In the genomic region with DNA sequence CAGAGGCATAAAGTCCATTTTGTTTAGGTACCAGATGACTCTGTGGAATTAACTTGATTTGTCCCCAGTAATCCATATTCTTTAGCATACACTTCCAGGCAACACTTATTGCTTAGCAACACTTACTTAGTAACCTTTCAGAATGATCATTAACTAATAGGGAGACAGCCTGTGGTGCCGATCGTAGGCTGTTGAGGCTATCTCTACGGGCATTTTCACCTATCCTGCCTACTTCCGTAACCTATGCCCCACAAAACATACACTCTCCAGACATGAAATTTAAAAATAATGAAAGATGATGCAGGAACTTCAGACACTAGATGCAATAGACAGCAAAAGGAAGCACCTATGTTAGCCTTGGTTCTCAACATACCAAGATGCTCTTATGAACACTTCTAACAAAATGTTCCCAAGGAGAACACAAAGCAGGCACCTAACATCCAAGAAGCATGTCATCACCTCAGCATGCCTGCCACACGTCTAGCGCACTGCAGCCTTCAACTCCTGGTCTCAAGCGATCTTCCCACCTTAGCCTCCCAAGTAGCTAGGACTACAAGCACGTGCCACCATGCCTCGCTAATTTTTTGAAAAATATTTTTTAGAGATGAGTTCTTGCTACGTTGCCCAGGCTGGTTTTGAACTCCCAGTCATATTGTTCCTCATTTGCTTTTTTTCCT, we compare ENCODE assay signal across 31 cellular contexts. TPM values are rescaled to one million over a fixed set of nuclear protein-coding genes. Genes with fewer than 3 reads are reported as not detected.
"Had no signal": no experiment of that assay in that cellular context is flagged by ENCODE, and none has a peak within 500 bp of the region (broad histone marks: within the 10 kb centered on the region; RNA-seq: fewer than 3 reads in every experiment).

No MANE protein-coding gene starts in this region.

- H3K27ac ChIP-seq: neutrophil, pancreas, psoas muscle, skin epidermis, spleen, suprapubic skin, testis, tibial artery, transverse colon, upper lobe of left lung, vagina had no signal

- H3K9me3 Mint-ChIP-seq: naive B cell; naive thymus-derived CD8-positive, alpha-beta T cell; natural killer cell treated with Interleukin-12 subunit alpha and Interleukin-12 subunit beta and Interleukin-15 and Interleukin-18, amount 100 ng/mL, for 72 hours; nephron progenitor cell; neural crest cell; stimulated activated memory B cell treated with anti-CD40 and anti-IgM and Interleukin-4, amounts not matched to agents 10 μg/mL and 1 μg/mL and 100 μg/mL, for 72 hours; stimulated activated naive CD8-positive, alpha-beta T cell treated with anti-CD3 and anti-CD28 coated beads, Interleukin-15, amount 100 ng/mL, for 72 hours had no signal

- H3K4me3 Mint-ChIP-seq: naive B cell; naive thymus-derived CD8-positive, alpha-beta T cell; natural killer cell treated with Interleukin-12 subunit alpha and Interleukin-12 subunit beta and Interleukin-15 and Interleukin-18, amount 100 ng/mL, for 72 hours; nephron progenitor cell; neural crest cell; stimulated activated memory B cell treated with anti-CD40 and anti-IgM and Interleukin-4, amounts not matched to agents 10 μg/mL and 1 μg/mL and 100 μg/mL, for 72 hours; stimulated activated naive CD8-positive, alpha-beta T cell treated with anti-CD3 and anti-CD28 coated beads, Interleukin-15, amount 100 ng/mL, for 72 hours had no signal

- H3K27ac Mint-ChIP-seq: naive B cell; naive thymus-derived CD8-positive, alpha-beta T cell; natural killer cell treated with Interleukin-12 subunit alpha and Interleukin-12 subunit beta and Interleukin-15 and Interleukin-18, amount 100 ng/mL, for 72 hours; nephron progenitor cell; stimulated activated memory B cell treated with anti-CD40 and anti-IgM and Interleukin-4, amounts not matched to agents 10 μg/mL and 1 μg/mL and 100 μg/mL, for 72 hours; stimulated activated naive CD8-positive, alpha-beta T cell treated with anti-CD3 and anti-CD28 coated beads, Interleukin-15, amount 100 ng/mL, for 72 hours had no signal

- H3K27me3 ChIP-seq: pancreas, spleen, suprapubic skin, testis, tibial artery, transverse colon, upper lobe of left lung, vagina had no signal

- ATAC-seq: naive thymus-derived CD8-positive, alpha-beta T cell; natural killer cell treated with Interleukin-12 subunit alpha and Interleukin-12 subunit beta and Interleukin-15 and Interleukin-18, amount 100 ng/mL, for 72 hours; pancreas; psoas muscle; right cardiac atrium; sciatic nerve; stimulated activated memory B cell treated with anti-CD40 and anti-IgM and Interleukin-4, amounts not matched to agents 10 μg/mL and 1 μg/mL and 100 μg/mL, for 72 hours; stimulated activated naive CD8-positive, alpha-beta T cell treated with anti-CD3 and anti-CD28 coated beads, Interleukin-15, amount 100 ng/mL, for 72 hours; stimulated activated naive CD8-positive, alpha-beta T cell treated with anti-CD3 and anti-CD28 coated beads, Interleukin-15, Interleukin-2, amounts not matched to agents 100 U/mL and 50 U/mL, for 24 hours had no signal

- H3K4me1 Mint-ChIP-seq: neural crest cell; stimulated activated naive CD8-positive, alpha-beta T cell treated with anti-CD3 and anti-CD28 coated beads, Interleukin-15, amount 100 ng/mL, for 72 hours had no signal

- H3K4me1 ChIP-seq: pancreas, psoas muscle had no signal

- DNase-seq: naive B cell; naive thymus-derived CD8-positive, alpha-beta T cell; nephron progenitor cell; nucleus accumbens; pancreas; psoas muscle; right cardiac atrium; spleen; stimulated activated CD4-positive, alpha-beta T cell treated with anti-CD3 and anti-CD28 coated beads, Interleukin-12 subunit alpha, Interleukin-12 subunit beta, amount 100 ng/mL, for 4 hours; stimulated activated CD4-positive, alpha-beta T cell treated with anti-CD3 and anti-CD28 coated beads, Interleukin-1b, Interleukin-23, amount 100 ng/mL, for 48 hours; stimulated activated CD4-positive, alpha-beta T cell treated with anti-CD3 and anti-CD28 coated beads, Interleukin-4, amount 100 ng/mL, for 1 hour; stimulated activated CD4-positive, alpha-beta T cell treated with anti-CD3 and anti-CD28 coated beads, Interleukin-4, amount 100 ng/mL, for 4 hours; stimulated activated CD8-positive, alpha-beta memory T cell treated with anti-CD3 and anti-CD28 coated beads, Interleukin-4, amount 100 ng/mL, for 48 hours; stimulated activated naive CD4-positive, alpha-beta T cell; stimulated activated naive CD8-positive, alpha-beta T cell treated with anti-CD3 and anti-CD28 coated beads, Interleukin-15, amount 100 ng/mL, for 72 hours; stimulated activated naive CD8-positive, alpha-beta T cell treated with anti-CD3 and anti-CD28 coated beads, Interleukin-15, Interleukin-2, amounts not matched to agents 100 U/mL and 50 U/mL, for 24 hours; substantia nigra; testis; tibial artery; transverse colon; upper lobe of left lung had no signal

- H3K36me3 Mint-ChIP-seq: naive B cell; naive thymus-derived CD8-positive, alpha-beta T cell; natural killer cell treated with Interleukin-12 subunit alpha and Interleukin-12 subunit beta and Interleukin-15 and Interleukin-18, amount 100 ng/mL, for 72 hours; stimulated activated memory B cell treated with anti-CD40 and anti-IgM and Interleukin-4, amounts not matched to agents 10 μg/mL and 1 μg/mL and 100 μg/mL, for 72 hours had no signal

- FAIRE-seq: pancreas, urothelium cell line had no signal

- H3K27me3 Mint-ChIP-seq: naive B cell had no signal

- H3K36me3 ChIP-seq: neutrophil, pancreas, spleen, transverse colon, vagina had no signal

- H3K4me3 ChIP-seq: pancreas, psoas muscle, skin epidermis, smooth muscle cell, spleen, suprapubic skin, testis, tibial artery, transverse colon, upper lobe of left lung, vagina had no signal

- H3K9me3 ChIP-seq: neutrophil, pancreas, psoas muscle, spleen, suprapubic skin, testis, tibial artery, transverse colon, upper lobe of left lung, vagina had no signal

- H3K4me2 ChIP-seq: smooth muscle cell had no signal

RNA-seq across cellular contexts. Expression of gene HLF, which starts 34.5 kb away (rescaled TPM):
- total RNA-seq: neural crest cell, smooth muscle cell had no signal
